Comparison of ENCODE assay signal across 7 cellular contexts in the genomic region with DNA sequence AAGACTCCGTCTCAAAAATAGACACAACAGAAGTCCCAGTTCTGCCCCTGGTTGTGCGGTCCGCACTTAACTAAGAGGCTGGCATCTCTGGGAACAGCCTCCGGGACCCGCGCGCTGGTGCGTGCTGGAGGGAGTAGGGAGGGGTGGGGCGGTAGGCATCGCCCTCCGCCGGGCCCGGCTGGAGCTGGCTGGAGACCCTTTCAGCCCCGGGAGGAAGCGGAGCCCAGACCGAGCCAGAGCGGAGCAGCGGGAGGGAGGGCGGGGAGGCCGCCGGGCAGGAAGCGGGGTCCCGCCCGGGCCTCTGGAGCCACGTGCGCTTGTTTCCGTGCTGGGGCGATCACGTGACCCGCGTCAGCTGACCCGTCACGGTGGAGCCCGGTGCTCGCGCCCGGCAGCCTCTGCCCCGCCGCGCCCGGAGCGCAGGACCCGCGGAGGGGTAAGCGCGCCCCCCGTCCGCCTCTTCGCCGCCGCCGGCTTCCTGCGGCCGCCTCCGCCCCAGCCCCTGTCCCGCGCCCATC. TPM values are rescaled to one million over a fixed set of nuclear protein-coding genes. Genes with fewer than 3 reads are reported as not detected.
A peak's percentile ranks its signal among the peaks of the same experiment; 100 is the strongest.
DNase-seq lines count a peak whose midpoint lies in the region; ATAC-seq, FAIRE-seq and TF ChIP-seq lines count a peak whose summit lies in the region.

TSS of gene WDR81 (plus strand) at position 354 of the 518 bp plus-strand sequence. CDS start 256 bp downstream, outside the sequence.

- peaks cover 0 to 1% of the 10 kb centered on the region in 2 experiments; a peak in 2 of 5 replicates for H3K36me3 ChIP-seq in HepG2 (replicated peaks in 1 of 2; ENCODE audit: control insufficient read depth in 1 of 2, insufficient read depth in 2 of 2, low read length in 2 of 2)

- peak; percentile 42; the same call in 1 of the 2 replicates for TF ChIP-seq RAD21 in HepG2 (CRISPR knock-in tag; IDR thresholded peaks at IDR 0.05)

- TF ChIP-seq POLR2A in GM18505 (IDR thresholded peaks at IDR 0.05; ENCODE audit: borderline replicate concordance, extremely low read depth, insufficient read depth, insufficient read length) (peak; percentile 62), HepG2 (IDR thresholded peaks at IDR 0.05; ENCODE audit: insufficient read depth in 1 of 2, low read depth in 2 of 2, low read length in 2 of 2) (peak in 1 of 2 experiments; percentile 46; a peak in 1 of 4 replicates)

- DNase-seq in NCI-H524 treated with DMSO at 0.1 percent for 48 hours (lab: John Stamatoyannopoulos, UW): peak; percentile 37
- peak; percentile 92 for DNase-seq in activated CD4-positive, alpha-beta memory T cell treated with anti-CD3 and anti-CD28 coated beads for 36 hours
- DNase-seq in dermis microvascular lymphatic vessel endothelial cell (ENCODE audit: low read depth in 2 of 2): peak; percentile 70 to 85
- peak; percentile 72 for DNase-seq in HepG2 (ENCODE audit: low spot score)
- DNase-seq in stimulated activated CD4-positive, alpha-beta T cell treated with anti-CD3 and anti-CD28 coated beads, Interleukin-2, amount 100 ng/mL, for 4 hours (ENCODE audit: low read depth): peak; percentile 82

- peak in 1 of 2 experiments; percentile 38; a peak in 1 of 4 replicates for TF ChIP-seq EP300 in HepG2 (IDR thresholded peaks at IDR 0.05; ENCODE audit: low read depth in 2 of 2, low read length in 2 of 2)
- no peak; the same call in 1 of the 2 replicates for TF ChIP-seq EP300 in HepG2 (CRISPR knock-in tag; IDR thresholded peaks at IDR 0.05; ENCODE audit: borderline replicate concordance)

- WGBS in HepG2 (ENCODE audit: low lambda C conversion rate): no CpG with 5 or more reads among the region's 57 CpGs

- no peaks in the 10 kb centered on the region for H3K9me3 ChIP-seq in HepG2 (ENCODE audit: low read length)

- H3K4me1 Mint-ChIP-seq in activated CD4-positive, alpha-beta memory T cell treated with anti-CD3 and anti-CD28 coated beads for 36 hours (ENCODE audit: low read depth): peaks cover 23% of the 10 kb centered on the region

- H3K27me3 Mint-ChIP-seq in activated CD4-positive, alpha-beta memory T cell treated with anti-CD3 and anti-CD28 coated beads for 36 hours: no peaks in the 10 kb centered on the region

- peak within 1 kb of the TSS; percentile 77 for H3K27ac ChIP-seq in HepG2 (ENCODE audit: extremely low read length, insufficient read depth, low read length)

- H3K36me3 Mint-ChIP-seq in activated CD4-positive, alpha-beta memory T cell treated with anti-CD3 and anti-CD28 coated beads for 36 hours: no peaks in the 10 kb centered on the region

- no peaks in the 10 kb centered on the region for H3K9me3 Mint-ChIP-seq in activated CD4-positive, alpha-beta memory T cell treated with anti-CD3 and anti-CD28 coated beads for 36 hours

- H3K9ac ChIP-seq in HepG2 (ENCODE audit: insufficient read depth, low read depth, low read length): peak within 1 kb of the TSS; percentile 73

- BruUV-seq in HepG2 (replicated peaks; lab: Mats Ljungman, UMichigan): no TSS peak

- ATAC-seq in GM18505 (IDR thresholded peaks at IDR 0.05; ENCODE audit: unreplicated experiment): peak; percentile 56
- ATAC-seq in HG02973 (IDR thresholded peaks at IDR 0.05; ENCODE audit: unreplicated experiment): peak; percentile 47
- peak; percentile 63 for ATAC-seq in HepG2

- no peak for FAIRE-seq in HepG2 (lab: Jason Lieb, UNC)

- peak within 1 kb of the TSS; percentile 62 to 78 (median 64) for H3K4me3 ChIP-seq in HepG2 (replicated peaks in 1 of 3; ENCODE audit: insufficient read depth in 1 of 3, low read depth in 2 of 3, low read length in 3 of 3)

- H3K27ac Mint-ChIP-seq in activated CD4-positive, alpha-beta memory T cell treated with anti-CD3 and anti-CD28 coated beads for 36 hours: peak within 1 kb of the TSS; percentile 34

- peak within 1 kb of the TSS; percentile 69 for H3K4me3 Mint-ChIP-seq in activated CD4-positive, alpha-beta memory T cell treated with anti-CD3 and anti-CD28 coated beads for 36 hours

- CTCF ChIA-PET in activated CD4-positive, alpha-beta memory T cell treated with anti-CD3 and anti-CD28 coated beads for 36 hours (lab: Charles Lee): interaction anchor here (0.8 to 1.8 kb wide), 4 partner anchors 8 to 264 kb away, joined by 3 to 4 read pairs (median 3); no protein-coding TSS in a partner anchor
- CTCF ChIA-PET in HepG2 (lab: Yijun Ruan, JAX; ENCODE audit: low intra/inter-chr PET ratio, low total read pairs): no interaction called here

- in situ Hi-C loops in HepG2 (cut with HindIII; ENCODE audit: extremely low pct_ligation_motif_present, low pct_unique_long_range_greater_than_20kb): loop anchor here (25.0 kb wide), 1 partner anchor 313 kb away; the partner anchor contains the start of genes DPH1, OVCA2 and RTN4RL1

- no peak within 1 kb of the TSS for H2AFZ ChIP-seq in HepG2 (ENCODE audit: low read length)

- intact Hi-C loops in activated CD4-positive, alpha-beta memory T cell treated with anti-CD3 and anti-CD28 coated beads for 36 hours (cut with micrococcal nuclease): no loop called here
- intact Hi-C loops in HepG2 (cut with micrococcal nuclease; ENCODE audit: unreplicated experiment): no loop called here

- peaks cover 72% of the 10 kb centered on the region for H3K4me1 ChIP-seq in HepG2 (ENCODE audit: insufficient read depth, low read length)

- no peaks in the 10 kb centered on the region for H4K20me1 ChIP-seq in HepG2 (ENCODE audit: insufficient read depth, low read length)

- H3K4me2 ChIP-seq in HepG2 (ENCODE audit: low read depth, low read length): peak within 1 kb of the TSS; percentile 97

- POLR2A ChIA-PET in activated CD4-positive, alpha-beta memory T cell treated with anti-CD3 and anti-CD28 coated beads for 36 hours (lab: Charles Lee): no interaction called here
- POLR2A ChIA-PET in HepG2 (lab: Yijun Ruan, JAX): interaction anchor here (1.5 to 17.5 kb wide), 10 partner anchors 9 to 86 kb away, joined by 5 to 299 read pairs (median 10); partner anchors contain the start of genes RILP, SERPINF1 and SERPINF2

- H3K79me2 ChIP-seq in HepG2 (ENCODE audit: insufficient read depth, low read length): peaks cover 23% of the 10 kb centered on the region

- TF ChIP-seq CTCF in HepG2 (CRISPR knock-in tag; IDR thresholded peaks at IDR 0.05): no peak

- no peaks in the 10 kb centered on the region for H3K27me3 ChIP-seq in HepG2 (ENCODE audit: control insufficient read depth in 1 of 2, insufficient read depth in 2 of 2, low read length in 2 of 2)

TF ChIP-seq in HepG2, 621 proteins besides CTCF, POLR2A, EP300 and RAD21 (continues in another document):
- TF ChIP-seq ZFP91 (CRISPR knock-in tag; IDR thresholded peaks at IDR 0.05; ENCODE audit: borderline replicate concordance): no peak; the same call in none of the 2 replicates
- TF ChIP-seq KAT8 (CRISPR knock-in tag; IDR thresholded peaks at IDR 0.05): peak; percentile 90
- TF ChIP-seq MYC (CRISPR knock-in tag; IDR thresholded peaks at IDR 0.05; ENCODE audit: borderline replicate concordance): peak; percentile 94
- peak; percentile 71 for TF ChIP-seq ZNF121 (CRISPR knock-in tag; IDR thresholded peaks at IDR 0.05)
- 0 out of 2 replicates have a peak, but pooled peaks have one; percentile 5 for TF ChIP-seq ZNF446 (CRISPR knock-in tag; IDR thresholded peaks at IDR 0.05)

RNA-seq across cellular contexts. Expression of gene WDR81, which starts in this region (rescaled TPM):
- 1 to 10 TPM; 6.3 to 7.3 TPM for total RNA-seq in activated CD4-positive, alpha-beta memory T cell treated with anti-CD3 and anti-CD28 coated beads for 36 hours
- total RNA-seq in dermis microvascular lymphatic vessel endothelial cell (7.8 and 11.4 TPM in 2 replicates), HepG2 (2016; rRNA removed; fragmentation: Illumina TruSeq; extraction: Trizol) (12.5 and 16.7 TPM in 2 replicates)
- 3.6 and 3.9 TPM in 2 replicates for total RNA-seq in HepG2 (2016; cell fraction: cytosol; rRNA removed; fragmentation: Illumina TruSeq; extraction: Trizol; ENCODE audit: low read depth)
- 9.9 and 18.3 TPM in 2 replicates for total RNA-seq in HepG2 (2016; cell fraction: insoluble cytoplasmic fraction; rRNA removed; fragmentation: Illumina TruSeq; extraction: Trizol)
- total RNA-seq in HepG2 (2016; cell fraction: membrane; rRNA removed; fragmentation: Illumina TruSeq; extraction: Trizol): 5.3 and 6.1 TPM in 2 replicates
- total RNA-seq in HepG2 (2016; cell fraction: nucleus; rRNA removed; fragmentation: Illumina TruSeq; extraction: Trizol): 16.0 and 19.6 TPM in 2 replicates
- 9.1 and 15.1 TPM in 2 replicates for polyA plus RNA-seq in HepG2 (2011; rRNA removed)
- 6.4 and 10.5 TPM in 2 replicates for polyA plus RNA-seq in HepG2 (2011; cell fraction: cytosol; rRNA removed)
- polyA plus RNA-seq in HepG2 (2011; cell fraction: nucleus; rRNA removed): 60.8 and 75.3 TPM in 2 replicates
- 8.5 and 12.5 TPM in 2 replicates for polyA plus RNA-seq in HepG2 (2012)
- 1.8 and 2.2 TPM in 2 replicates for polyA plus RNA-seq in HepG2 (2016; cell fraction: cytosol; fragmentation: Illumina TruSeq; extraction: Trizol; ENCODE audit: low read depth)
- polyA plus RNA-seq in HepG2 (2016; cell fraction: insoluble cytoplasmic fraction; fragmentation: Illumina TruSeq; extraction: Trizol; ENCODE audit: low read depth): 10.4 and 13.7 TPM in 2 replicates
- 3.1 and 3.3 TPM in 2 replicates for polyA plus RNA-seq in HepG2 (2016; cell fraction: membrane; fragmentation: Illumina TruSeq; extraction: Trizol; ENCODE audit: low read depth)
- 42.6 and 43.3 TPM in 2 replicates for polyA plus RNA-seq in HepG2 (2016; cell fraction: nucleus; fragmentation: Illumina TruSeq; extraction: Trizol; ENCODE audit: insufficient read depth, low read depth)
- polyA minus RNA-seq in HepG2 (2011; rRNA and poly(A)+ RNA removed; ENCODE audit: low replicate concordance): 15.7 and 46.8 TPM in 2 replicates
- polyA minus RNA-seq in HepG2 (2011; cell fraction: cytosol; rRNA and poly(A)+ RNA removed): 13.4 and 15.0 TPM in 2 replicates
- 18.0 and 22.3 TPM in 2 replicates for polyA minus RNA-seq in HepG2 (2011; cell fraction: nucleus; rRNA and poly(A)+ RNA removed)

Comparison
In these comparisons a context has a peak if more than half of its experiments do, and no peak if none do; other contexts are left out.
1. Peak in every context shown above with its lines: DNase-seq, ATAC-seq, H3K4me3 ChIP-seq and H3K27ac ChIP-seq.
2. DNase-seq: peak in every context shown above with its lines; median percentile 92 in activated CD4-positive, alpha-beta memory T cell treated with anti-CD3 and anti-CD28 coated beads for 36 hours; 82 in stimulated activated CD4-positive, alpha-beta T cell treated with anti-CD3 and anti-CD28 coated beads, Interleukin-2, amount 100 ng/mL, for 4 hours; 78 in dermis microvascular lymphatic vessel endothelial cell; 72 in HepG2; 37 in NCI-H524 treated with DMSO at 0.1 percent for 48 hours.